In the genomic region with DNA sequence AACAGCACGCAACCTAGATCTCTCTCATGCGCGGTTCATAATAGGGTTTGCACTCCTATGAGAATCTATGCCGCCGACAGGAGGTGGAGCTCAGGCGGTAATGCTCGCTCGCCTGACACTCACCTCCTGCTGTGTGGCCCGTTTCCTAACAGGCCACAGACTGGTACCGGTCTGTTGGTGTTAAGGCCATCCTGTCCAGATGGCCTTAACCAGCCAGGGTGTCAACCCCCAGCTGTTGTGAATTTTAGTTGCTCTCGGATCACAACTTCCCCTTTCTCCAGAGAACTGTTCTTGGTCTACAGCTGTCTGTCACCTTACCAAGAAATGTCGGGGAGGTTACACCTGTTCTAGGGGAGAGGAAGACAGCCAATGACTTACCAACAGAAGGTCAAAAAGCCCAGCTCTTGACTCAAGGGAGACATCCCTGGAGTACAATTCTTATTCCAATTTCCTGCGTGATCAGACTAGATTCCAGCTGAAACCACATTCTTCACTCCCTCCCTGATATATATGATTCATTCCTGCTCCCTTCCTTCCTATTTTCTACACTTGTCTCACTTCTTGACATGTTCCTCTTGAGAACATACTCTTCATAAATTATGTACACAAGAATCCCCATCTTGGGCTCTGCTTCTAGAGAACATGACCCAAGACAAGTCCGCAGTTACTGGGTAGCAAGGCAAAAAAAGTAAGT, we compare ENCODE assay signal across 10 cellular contexts. TPM values are rescaled to one million over a fixed set of nuclear protein-coding genes. Genes with fewer than 3 reads are reported as not detected.
DNase-seq lines count a peak whose midpoint lies in the region; ATAC-seq, FAIRE-seq and TF ChIP-seq lines count a peak whose summit lies in the region.
"Had no signal": no experiment of that assay in that cellular context is flagged by ENCODE, and none has a peak within 500 bp of the region (broad histone marks: within the 10 kb centered on the region; RNA-seq: fewer than 3 reads in every experiment).

No MANE protein-coding gene starts in this region.

- H3K27ac ChIP-seq in HL-60 (replicated peaks) (peak overlapping the region; percentile 41), small intestine (ENCODE audit: low read depth in 1 of 2, low read length in 1 of 2) (no peak overlapping the region)

- no peak for TF ChIP-seq CTCF in HL-60 (IDR thresholded peaks at IDR 0.05; ENCODE audit: insufficient read depth, low read length)

- 71 to 90% (median 79%) methylated on average over 14 of the region's 14 CpGs for WGBS in small intestine, 3 donors

- H3K4me3 ChIP-seq in HL-60 (replicated peaks; ENCODE audit: insufficient read depth, low read length) (no peak overlapping the region), small intestine (ENCODE audit: low read depth in 1 of 2, low read length in 2 of 2) (no peak overlapping the region)
- H3K4me3 ChIP-seq: esophagus squamous epithelium had no signal

- ATAC-seq in GM18498 (IDR thresholded peaks at IDR 0.05; ENCODE audit: unreplicated experiment) (peak; percentile 86), GM21529 (IDR thresholded peaks at IDR 0.05; ENCODE audit: unreplicated experiment) (peak; percentile 92)
- ATAC-seq: natural killer cell had no signal

- H3K9me3 ChIP-seq in small intestine (ENCODE audit: control insufficient read depth, low read depth) = no peaks in the 10 kb centered on the region
- H3K9me3 ChIP-seq: esophagus squamous epithelium had no signal

- H3K4me1 ChIP-seq in small intestine (ENCODE audit: control insufficient read depth in 2 of 2, insufficient read depth in 1 of 2, low read depth in 1 of 2, low read length in 1 of 2) = no peaks in the 10 kb centered on the region
- H3K4me1 ChIP-seq: esophagus squamous epithelium had no signal

- FAIRE-seq in small intestine (lab: Jason Lieb, UNC) = no peak

- DNase-seq in HL-60 (ENCODE audit: low read depth in 1 of 2, low spot score in 1 of 2) (peak; percentile 86 to 87), germinal center (ENCODE audit: low spot score) (peak; percentile 47), small intestine (no peak), NCI-H2196 (lab: John Stamatoyannopoulos, UW; ENCODE audit: unreplicated experiment) (no peak), NCI-H128 (lab: John Stamatoyannopoulos, UW; ENCODE audit: unreplicated experiment) (no peak), NCI-H1092 (lab: John Stamatoyannopoulos, UW) (no peak)
- DNase-seq: esophagus squamous epithelium, natural killer cell had no signal

- H3K27me3 ChIP-seq in HL-60 (ENCODE audit: insufficient read depth, poor library complexity, severe bottlenecking) = no peaks in the 10 kb centered on the region
- H3K27me3 ChIP-seq in small intestine (ENCODE audit: control insufficient read depth in 2 of 2, insufficient read depth in 2 of 2, low read length in 2 of 2) = no peaks in the 10 kb centered on the region
- H3K27me3 ChIP-seq: esophagus squamous epithelium had no signal

- no peaks in the 10 kb centered on the region for H3K36me3 ChIP-seq in small intestine (ENCODE audit: control insufficient read depth in 2 of 2, insufficient read depth in 2 of 2, low read length in 2 of 2)
- H3K36me3 ChIP-seq: esophagus squamous epithelium had no signal

RNA-seq across cellular contexts. Expression of a gene that starts 23.1 kb away (rescaled TPM):
- 1 to 10 TPM; 1.4 to 5.1 (median 2.0) TPM for polyA plus RNA-seq in small intestine

RNA-seq across cellular contexts. Expression of a gene that starts 40.3 kb away (rescaled TPM):
- polyA plus RNA-seq in small intestine = 10 to 100 TPM; 11.4 to 24.8 (median 13.8) TPM

Comparison
In these comparisons a context has a peak if more than half of its experiments do, and no peak if none do; other contexts are left out.
1. DNase-seq: peak in HL-60 (2 of 2) and germinal center (single experiment); none in small intestine (single experiment), NCI-H2196 (single experiment), NCI-H128 (single experiment) and NCI-H1092 (single experiment).